ENCODE assay signal across 9 cellular contexts in the genomic region with DNA sequence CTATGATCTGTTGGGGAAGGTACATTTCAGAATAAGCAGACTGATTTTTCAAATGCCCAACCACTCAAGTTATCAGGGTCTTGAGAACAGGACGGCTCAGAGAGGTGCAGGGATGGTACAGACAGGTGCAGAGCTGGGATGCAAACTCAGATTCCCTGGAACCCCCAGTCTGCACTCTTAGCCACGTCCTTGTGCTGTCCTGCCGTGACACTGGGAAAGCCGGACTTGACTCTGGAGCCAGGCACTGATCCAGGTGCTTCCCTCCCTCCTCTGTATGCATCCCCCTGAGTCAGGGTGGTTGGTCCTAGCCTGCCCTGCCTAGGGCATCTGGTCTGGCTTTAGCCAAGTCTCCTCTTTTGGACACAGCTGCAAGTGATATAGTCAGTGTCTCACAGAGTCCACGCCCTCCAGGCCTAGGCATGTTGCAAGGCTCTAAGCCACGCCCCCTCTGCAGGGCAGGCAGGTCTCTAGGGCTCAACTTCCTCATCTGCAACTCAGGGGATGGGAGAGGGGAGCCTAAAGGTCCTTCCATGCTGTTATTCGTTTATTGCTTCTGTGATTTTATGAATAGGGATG.
DNase-seq lines count a peak whose midpoint lies in the region; ATAC-seq and TF ChIP-seq lines count a peak whose summit lies in the region.
"Had no signal": no experiment of that assay in that cellular context is flagged by ENCODE, and none has a peak within 500 bp of the region (broad histone marks: within the 10 kb centered on the region; RNA-seq: fewer than 3 reads in every experiment).

No MANE protein-coding gene starts in this region.

- no peaks in the 10 kb centered on the region for H3K9me2 ChIP-seq in SK-N-SH

- 31% methylated on average over 6 of the region's 7 CpGs for WGBS in SK-N-SH (ENCODE audit: low lambda C conversion rate)

- H3K4me1 Mint-ChIP-seq in Calu3 (ENCODE audit: low read depth, unreplicated experiment) = no peaks in the 10 kb centered on the region

- H3K4me1 ChIP-seq in SK-N-SH (ENCODE audit: control insufficient read depth in 1 of 2, insufficient read depth in 2 of 2, low read depth in 1 of 2, low read length in 1 of 2) = peaks cover 0 to 30% of the 10 kb centered on the region in 2 experiments; a peak in 1 of 4 replicates
- H3K4me1 ChIP-seq in foreskin keratinocyte = peaks cover 6% of the 10 kb centered on the region

- no peaks in the 10 kb centered on the region for H3K36me3 Mint-ChIP-seq in Calu3 (ENCODE audit: insufficient read depth, unreplicated experiment)

- no peaks in the 10 kb centered on the region for H3K27me3 ChIP-seq in SK-N-SH (ENCODE audit: insufficient read depth)
- H3K27me3 ChIP-seq in foreskin keratinocyte = no peaks in the 10 kb centered on the region

- no peaks in the 10 kb centered on the region for H3K9me3 Mint-ChIP-seq in Calu3 (ENCODE audit: low read depth, unreplicated experiment)

- POLR2A ChIA-PET in SK-N-SH (lab: Yijun Ruan, JAX) = no interaction called here

- H3K27ac ChIP-seq in SK-N-SH (ENCODE audit: low read depth in 2 of 2, low read length in 1 of 2) (no peak overlapping the region), foreskin keratinocyte (no peak overlapping the region), caudate nucleus (ENCODE audit: low read depth, low read length) (no peak overlapping the region)
- H3K27ac ChIP-seq: neutrophil had no signal

- TF ChIP-seq RAD21 in SK-N-SH (IDR thresholded peaks at IDR 0.05; ENCODE audit: low read length) = peak; percentile 16; the same call in 1 of the 2 replicates

- H3K4me3 ChIP-seq in HFF-Myc (replicated peaks; ENCODE audit: low read depth, low read length) (no peak overlapping the region), SK-N-SH (ENCODE audit: low read depth in 2 of 2, low read length in 1 of 2) (no peak overlapping the region)

- no peak overlapping the region for H3K9ac ChIP-seq in SK-N-SH

- ATAC-seq in foreskin keratinocyte (peak; percentile 77), HG03196 (IDR thresholded peaks at IDR 0.05; ENCODE audit: unreplicated experiment) (no peak), GM18907 (IDR thresholded peaks at IDR 0.05; ENCODE audit: unreplicated experiment) (no peak)

- H3F3A ChIP-seq in SK-N-SH (replicated peaks; ENCODE audit: insufficient read depth) = no peaks in the 10 kb centered on the region

- CTCF ChIA-PET in Calu3 (lab: Charles Lee) (interaction anchor here (2.1 kb wide), 1 partner anchor 12 kb away, joined by 4 read pairs; no protein-coding TSS in a partner anchor), SK-N-SH (lab: Yijun Ruan, JAX) (interaction anchor here (0.6 to 1.8 kb wide), 4 partner anchors 29 to 118 kb away, joined by 3 to 8 read pairs (median 4); no protein-coding TSS in a partner anchor)

- no peak overlapping the region for H3K4me3 Mint-ChIP-seq in Calu3 (ENCODE audit: low read depth, unreplicated experiment)

- H2AFZ ChIP-seq in SK-N-SH (ENCODE audit: low read depth) = no peak overlapping the region

- DNase-seq in Calu3 = peak; percentile 57
- DNase-seq in HFF-Myc (ENCODE audit: extremely low read depth, low read depth) = peak; percentile 7
- DNase-seq in SK-N-SH = peak; percentile 85
- peak; percentile 59 to 79 for DNase-seq in foreskin keratinocyte
- peak; percentile 78 for DNase-seq in ureter (ENCODE audit: low spot score)
- DNase-seq in caudate nucleus (lab: John Stamatoyannopoulos, UW) = no peak

- no peak overlapping the region for H3K27ac Mint-ChIP-seq in Calu3 (ENCODE audit: unreplicated experiment)

- no peaks in the 10 kb centered on the region for H3K79me2 ChIP-seq in SK-N-SH (ENCODE audit: insufficient read depth)

- 0 out of 4 replicates have a peak, but pooled peaks of 1 of the 2 experiments have one; percentile 36 for TF ChIP-seq EP300 in SK-N-SH (IDR thresholded peaks at IDR 0.05; ENCODE audit: borderline replicate concordance in 1 of 2, low read depth in 1 of 2, low read length in 1 of 2)

- H3K4me2 ChIP-seq in SK-N-SH = no peak overlapping the region

- H4K20me1 ChIP-seq in SK-N-SH (ENCODE audit: insufficient read depth) = no peaks in the 10 kb centered on the region

- no peak for TF ChIP-seq CTCF in Calu3 (IDR thresholded peaks at IDR 0.05; ENCODE audit: unreplicated experiment)
- TF ChIP-seq CTCF in HFF-Myc (IDR thresholded peaks at IDR 0.05; ENCODE audit: low read depth, low read length, missing control alignments) = no peak
- TF ChIP-seq CTCF in SK-N-SH (IDR thresholded peaks at IDR 0.05) = no peak
- TF ChIP-seq CTCF in foreskin keratinocyte (conservative IDR thresholded peaks at IDR 0.05) = no peak

- no TSS peak for BruUV-seq in Calu3 (replicated peaks; lab: Mats Ljungman, UMichigan)

- no peaks in the 10 kb centered on the region for H3K9me3 ChIP-seq in SK-N-SH
- H3K9me3 ChIP-seq: neutrophil had no signal

- peaks cover 87% of the 10 kb centered on the region for H3K27me3 Mint-ChIP-seq in Calu3 (ENCODE audit: unreplicated experiment)

- H3K36me3 ChIP-seq in SK-N-SH (replicated peaks in 1 of 2; ENCODE audit: control insufficient read depth in 1 of 2, insufficient read depth in 2 of 2, low read length in 1 of 2) = no peaks in the 10 kb centered on the region
- H3K36me3 ChIP-seq: neutrophil had no signal

- intact Hi-C loops in Calu3 (cut with micrococcal nuclease; ENCODE audit: unreplicated experiment) = no loop called here

TF ChIP-seq in SK-N-SH, 30 proteins besides CTCF, POLR2A, EP300 and RAD21:
- TF ChIP-seq CHD2 (IDR thresholded peaks at IDR 0.05; ENCODE audit: low read length, partially characterized antibody) = no peak
- TF ChIP-seq JUND (IDR thresholded peaks at IDR 0.05) = no peak
- TF ChIP-seq RCOR1 (IDR thresholded peaks at IDR 0.05; ENCODE audit: low read length) = peak; percentile 24; the same call in 1 of the 2 replicates
- TF ChIP-seq NFIC (IDR thresholded peaks at IDR 0.05; ENCODE audit: borderline replicate concordance) = no peak
- TF ChIP-seq, protein P1, sequence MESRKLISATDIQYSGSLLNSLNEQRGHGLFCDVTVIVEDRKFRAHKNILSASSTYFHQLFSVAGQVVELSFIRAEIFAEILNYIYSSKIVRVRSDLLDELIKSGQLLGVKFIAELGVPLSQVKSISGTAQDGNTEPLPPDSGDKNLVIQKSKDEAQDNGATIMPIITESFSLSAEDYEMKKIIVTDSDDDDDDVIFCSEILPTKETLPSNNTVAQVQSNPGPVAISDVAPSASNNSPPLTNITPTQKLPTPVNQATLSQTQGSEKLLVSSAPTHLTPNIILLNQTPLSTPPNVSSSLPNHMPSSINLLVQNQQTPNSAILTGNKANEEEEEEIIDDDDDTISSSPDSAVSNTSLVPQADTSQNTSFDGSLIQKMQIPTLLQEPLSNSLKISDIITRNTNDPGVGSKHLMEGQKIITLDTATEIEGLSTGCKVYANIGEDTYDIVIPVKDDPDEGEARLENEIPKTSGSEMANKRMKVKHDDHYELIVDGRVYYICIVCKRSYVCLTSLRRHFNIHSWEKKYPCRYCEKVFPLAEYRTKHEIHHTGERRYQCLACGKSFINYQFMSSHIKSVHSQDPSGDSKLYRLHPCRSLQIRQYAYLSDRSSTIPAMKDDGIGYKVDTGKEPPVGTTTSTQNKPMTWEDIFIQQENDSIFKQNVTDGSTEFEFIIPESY (IDR thresholded peaks at IDR 0.05; ENCODE audit: borderline replicate concordance, low read depth) = no peak
- no peak for TF ChIP-seq NRF1 (IDR thresholded peaks at IDR 0.05; ENCODE audit: low read depth, low read length)

Comparison
In these comparisons a context has a peak if more than half of its experiments do, and no peak if none do; other contexts are left out.
1. DNase-seq: peak in Calu3 (single experiment), HFF-Myc (single experiment), SK-N-SH (single experiment), foreskin keratinocyte (2 of 2) and ureter (single experiment); none in caudate nucleus (0 of 61).